In the genomic region with DNA sequence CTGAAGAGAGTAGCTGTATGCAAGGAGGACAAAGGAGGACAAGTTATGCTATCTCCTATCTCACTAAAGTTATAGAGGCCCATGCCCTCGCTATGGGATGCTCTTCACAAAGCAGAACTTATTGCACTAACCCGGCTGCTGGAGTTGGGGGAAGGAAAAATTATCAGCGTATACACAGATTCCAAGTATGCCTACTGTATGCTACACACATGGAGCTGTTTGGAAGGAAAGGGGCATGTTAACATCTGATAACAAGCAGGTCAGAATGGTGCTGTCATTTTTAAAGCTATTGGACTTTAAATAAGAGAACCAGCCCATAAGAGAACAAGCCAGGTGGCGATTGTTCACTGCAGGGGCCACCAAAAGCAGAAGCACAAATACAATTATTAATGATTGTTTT, we compare ENCODE assay signal across 8 cellular contexts.
"Had no signal": no experiment of that assay in that cellular context is flagged by ENCODE, and none has a peak within 500 bp of the region (broad histone marks: within the 10 kb centered on the region; RNA-seq: fewer than 3 reads in every experiment).

No MANE protein-coding gene starts in this region.

- DNase-seq: GDM1, GF-D8 had no signal

- FAIRE-seq: G401.6, GM12878, GM12891, GM12892, GM18507, GM19239 had no signal

- ATAC-seq: GM12878 had no signal

- H3K4me3 ChIP-seq: GM12878 had no signal
